ENCODE assay signal across 10 cellular contexts in genomic region chr7:4845740-4846142, GRCh38. TPM values are rescaled to one million over a fixed set of nuclear protein-coding genes. Genes with fewer than 3 reads are reported as not detected.
DNase-seq lines count a peak whose midpoint lies in the region; ATAC-seq and TF ChIP-seq lines count a peak whose summit lies in the region.
"Had no signal": no experiment of that assay in that cellular context is flagged by ENCODE, and none has a peak within 500 bp of the region (broad histone marks: within the 10 kb centered on the region; RNA-seq: fewer than 3 reads in every experiment).

No MANE protein-coding gene starts in this region.

- no peaks in the 10 kb centered on the region for H3K4me1 ChIP-seq in NT2/D1 (ENCODE audit: insufficient read depth, insufficient read length)

- ATAC-seq in GM19395 (IDR thresholded peaks at IDR 0.05; ENCODE audit: unreplicated experiment) (no peak), GM21381 (IDR thresholded peaks at IDR 0.05; ENCODE audit: unreplicated experiment) (no peak)
- ATAC-seq: body of pancreas had no signal

- DNase-seq in NT2/D1 (ENCODE audit: low read depth, low spot score): peak; percentile 20
- DNase-seq in head of caudate nucleus: peak in 40 of 42 donors; percentile 10 to 71 (median 50)
- no peak for DNase-seq in retinal pigment epithelial cell (ENCODE audit: low read depth)
- DNase-seq in stimulated activated CD4-positive, alpha-beta T cell treated with anti-CD3 and anti-CD28 coated beads, Interleukin-15, amount 100 ng/mL, for 24 hours: no peak
- DNase-seq in HT-29 (ENCODE audit: low spot score): no peak
- DNase-seq: activated CD4-positive, CD25-positive, alpha-beta regulatory T cell treated with anti-CD3 and anti-CD28 coated beads, Interleukin-2, amount 50 U/mL, for 72 hours had no signal

- H3K4me3 ChIP-seq in NT2/D1 (ENCODE audit: insufficient read length, low read depth) (no peak overlapping the region), retinal pigment epithelial cell (ENCODE audit: low read length) (peak overlapping the region; percentile 32)
- H3K4me3 ChIP-seq: body of pancreas had no signal

- H3K36me3 ChIP-seq in NT2/D1 (ENCODE audit: insufficient read depth, insufficient read length, low read length): no peaks in the 10 kb centered on the region

- H3K9me3 ChIP-seq in NT2/D1 (ENCODE audit: insufficient read depth, low read length): 0 out of 2 replicates have a peak, but pooled peaks cover 3% of the 10 kb centered on the region
- H3K9me3 ChIP-seq: body of pancreas had no signal

- no peaks in the 10 kb centered on the region for H3K27me3 ChIP-seq in NT2/D1 (ENCODE audit: insufficient read depth, insufficient read length)
- H3K27me3 ChIP-seq: body of pancreas had no signal

- intact Hi-C loops in head of caudate nucleus (cut with DNase I): no loop called here

- H3K9ac ChIP-seq in NT2/D1 (ENCODE audit: insufficient read length, low read depth): no peak overlapping the region

- TF ChIP-seq CTCF in GM12872 (IDR thresholded peaks at IDR 0.05; ENCODE audit: insufficient read depth, low read depth, low read length) (0 out of 3 replicates have a peak, but pooled peaks have one; percentile 13), retinal pigment epithelial cell (conservative IDR thresholded peaks at IDR 0.05; ENCODE audit: low read depth, low read length) (peak; percentile 56)

RNA-seq across cellular contexts. Expression of gene PAPOLB, which starts 16.1 kb away (rescaled TPM):
- not detected in 2 replicates for total RNA-seq in HT-29 (2014; rRNA removed; shearing (Covaris generic))

RNA-seq across cellular contexts. Expression of gene RADIL, which starts 37.8 kb away (rescaled TPM):
- not detected in 2 replicates for total RNA-seq in HT-29 (2014; rRNA removed; shearing (Covaris generic))

Comparison
In these comparisons a context has a peak if more than half of its experiments do, and no peak if none do; other contexts are left out.
1. DNase-seq: peak in NT2/D1 (single experiment) and head of caudate nucleus (40 of 42); none in retinal pigment epithelial cell (single experiment), stimulated activated CD4-positive, alpha-beta T cell treated with anti-CD3 and anti-CD28 coated beads, Interleukin-15, amount 100 ng/mL, for 24 hours (single experiment) and HT-29 (single experiment).